25 cellular contexts compared by ENCODE assay signal in genomic region chr6:29426654-29427053, GRCh38. TPM values are rescaled to one million over a fixed set of nuclear protein-coding genes. Genes with fewer than 3 reads are reported as not detected.
"Had no signal": no experiment of that assay in that cellular context is flagged by ENCODE, and none has a peak within 500 bp of the region (broad histone marks: within the 10 kb centered on the region; RNA-seq: fewer than 3 reads in every experiment).

No MANE protein-coding gene starts in this region.

- ATAC-seq: activated T-helper 17 cell treated with anti-CD3 and anti-CD28 coated beads, Interleukin-2, amount 50 U/mL, for 72 hours; effector memory CD8-positive, alpha-beta T cell; gastrocnemius medialis; left ventricle myocardium superior; pancreas; upper lobe of right lung; WTC11 had no signal

- FAIRE-seq: pancreas, TTC549 had no signal

- H3K9me3 ChIP-seq: adrenal gland, ascending aorta, colonic mucosa, esophagus muscularis mucosa, gastrocnemius medialis, pancreas, right lobe of liver, thyroid gland, upper lobe of right lung had no signal

- DNase-seq: activated CD8-positive, alpha-beta memory T cell treated with anti-CD3 and anti-CD28 coated beads for 24 hours; activated CD8-positive, alpha-beta memory T cell treated with anti-CD3 and anti-CD28 coated beads, Interleukin-2, amount 50 U/mL, for 4 hours; activated T-cell treated with anti-CD3 and anti-CD28 coated beads, Interleukin-2, amount 50 U/mL, for 24 hours; adrenal gland; brain microvascular endothelial cell; colonic mucosa; dorsolateral prefrontal cortex; effector memory CD8-positive, alpha-beta T cell; gastrocnemius medialis; hippocampal formation; left ventricle myocardium superior; pancreas; right lobe of liver; stimulated activated CD4-positive, alpha-beta T cell treated with anti-CD3 and anti-CD28 coated beads, Interleukin-1b, Interleukin-23, amount 100 ng/mL, for 48 hours; substantia nigra; thyroid gland; upper lobe of right lung had no signal

- H3K27me3 ChIP-seq: adrenal gland, ascending aorta, brain microvascular endothelial cell, colonic mucosa, esophagus muscularis mucosa, gastrocnemius medialis, pancreas, right lobe of liver, thyroid gland, upper lobe of right lung had no signal

- H3K36me3 ChIP-seq: adrenal gland, ascending aorta, brain microvascular endothelial cell, colonic mucosa, esophagus muscularis mucosa, gastrocnemius medialis, pancreas, right lobe of liver, thyroid gland, upper lobe of right lung had no signal

- H3K27ac ChIP-seq: adrenal gland, ascending aorta, brain microvascular endothelial cell, colonic mucosa, dorsolateral prefrontal cortex, esophagus muscularis mucosa, gastrocnemius medialis, pancreas, right lobe of liver, skin epidermis, thyroid gland, upper lobe of right lung had no signal

- H3K4me1 ChIP-seq: adrenal gland, ascending aorta, colonic mucosa, esophagus muscularis mucosa, gastrocnemius medialis, pancreas, right lobe of liver, thyroid gland, upper lobe of right lung had no signal

- H3K4me3 ChIP-seq: adrenal gland, ascending aorta, colonic mucosa, dorsolateral prefrontal cortex, esophagus muscularis mucosa, gastrocnemius medialis, pancreas, right lobe of liver, skin epidermis, thyroid gland, upper lobe of right lung had no signal

RNA-seq across cellular contexts. Expression of gene OR12D1, which starts 11.9 kb away (rescaled TPM):
- total RNA-seq: activated T-helper 17 cell treated with anti-CD3 and anti-CD28 coated beads, Interleukin-2, amount 50 U/mL, for 72 hours; adrenal gland; ascending aorta; colonic mucosa; esophagus muscularis mucosa; gastrocnemius medialis; left ventricle myocardium superior; myocyte; pancreas; pulmonary artery endothelial cell; right lobe of liver; thyroid gland; upper lobe of right lung; WTC11 had no signal
- polyA plus RNA-seq: adrenal gland, pancreas had no signal

RNA-seq across cellular contexts. Expression of gene OR10C1, which starts 12.5 kb away (rescaled TPM):
- total RNA-seq: activated T-helper 17 cell treated with anti-CD3 and anti-CD28 coated beads, Interleukin-2, amount 50 U/mL, for 72 hours; adrenal gland; ascending aorta; colonic mucosa; dorsolateral prefrontal cortex; esophagus muscularis mucosa; gastrocnemius medialis; left ventricle myocardium superior; myocyte; pancreas; pulmonary artery endothelial cell; right lobe of liver; thyroid gland; upper lobe of right lung; WTC11 had no signal
- polyA plus RNA-seq: adrenal gland, pancreas had no signal

RNA-seq across cellular contexts. Expression of gene OR11A1, which starts 30.2 kb away (rescaled TPM):
- total RNA-seq: activated T-helper 17 cell treated with anti-CD3 and anti-CD28 coated beads, Interleukin-2, amount 50 U/mL, for 72 hours; adrenal gland; ascending aorta; colonic mucosa; dorsolateral prefrontal cortex; esophagus muscularis mucosa; gastrocnemius medialis; left ventricle myocardium superior; myocyte; pancreas; pulmonary artery endothelial cell; right lobe of liver; thyroid gland; upper lobe of right lung; WTC11 had no signal
- polyA plus RNA-seq: adrenal gland, pancreas had no signal

RNA-seq across cellular contexts. Expression of gene OR2H1, which starts 30.3 kb away (rescaled TPM):
- total RNA-seq: activated T-helper 17 cell treated with anti-CD3 and anti-CD28 coated beads, Interleukin-2, amount 50 U/mL, for 72 hours; adrenal gland; ascending aorta; colonic mucosa; dorsolateral prefrontal cortex; esophagus muscularis mucosa; gastrocnemius medialis; left ventricle myocardium superior; myocyte; pancreas; pulmonary artery endothelial cell; right lobe of liver; thyroid gland; upper lobe of right lung; WTC11 had no signal
- polyA plus RNA-seq: adrenal gland, pancreas had no signal

RNA-seq across cellular contexts. Expression of gene OR12D2, which starts 31.2 kb away (rescaled TPM):
- total RNA-seq: activated T-helper 17 cell treated with anti-CD3 and anti-CD28 coated beads, Interleukin-2, amount 50 U/mL, for 72 hours; adrenal gland; ascending aorta; colonic mucosa; dorsolateral prefrontal cortex; esophagus muscularis mucosa; gastrocnemius medialis; left ventricle myocardium superior; myocyte; pancreas; pulmonary artery endothelial cell; right lobe of liver; thyroid gland; upper lobe of right lung; WTC11 had no signal
- polyA plus RNA-seq: adrenal gland, pancreas had no signal
